ENCODE assay signal across 8 cellular contexts in genomic region chr12:65741662-65742480, GRCh38.
DNase-seq lines count a peak whose midpoint lies in the region; ATAC-seq and TF ChIP-seq lines count a peak whose summit lies in the region.

No MANE protein-coding gene starts in this region.

- CTCF ChIA-PET in OCI-LY7 (lab: Charles Lee; ENCODE audit: unreplicated experiment) = no interaction called here

- DNase-seq in GM10266 (ENCODE audit: extremely low spot score) (peak; percentile 84), germinal center (ENCODE audit: low spot score) (peak; percentile 15), OCI-LY7 (ENCODE audit: low spot score) (no peak), Kasumi-1 (lab: John Stamatoyannopoulos, UW) (no peak)

- H3K4me1 ChIP-seq in neuron (ENCODE audit: insufficient read depth, low read length) (peaks cover 18% of the 10 kb centered on the region), OCI-LY7 (ENCODE audit: insufficient read depth, low read length, poor library complexity, severe bottlenecking) (no peaks in the 10 kb centered on the region)

- no peaks in the 10 kb centered on the region for H3K36me3 Mint-ChIP-seq in activated T-helper 17 cell treated with anti-CD3 and anti-CD28 coated beads, Interleukin-2, amount 50 U/mL, for 72 hours (ENCODE audit: low read depth)

- H3K4me3 Mint-ChIP-seq in activated T-helper 17 cell treated with anti-CD3 and anti-CD28 coated beads, Interleukin-2, amount 50 U/mL, for 72 hours = peak overlapping the region; percentile 66

- intact Hi-C loops in OCI-LY7 (cut with micrococcal nuclease; ENCODE audit: unreplicated experiment) = no loop called here

- H3K36me3 ChIP-seq in neuron (ENCODE audit: insufficient read depth, low read length) = no peaks in the 10 kb centered on the region
- no peaks in the 10 kb centered on the region for H3K36me3 ChIP-seq in OCI-LY7 (ENCODE audit: insufficient read depth, low read length)

- no peaks in the 10 kb centered on the region for H4K20me1 ChIP-seq in OCI-LY7 (ENCODE audit: insufficient read depth, low read length)

- no peaks in the 10 kb centered on the region for H3K9me3 Mint-ChIP-seq in activated T-helper 17 cell treated with anti-CD3 and anti-CD28 coated beads, Interleukin-2, amount 50 U/mL, for 72 hours

- no peak overlapping the region for H3K4me2 ChIP-seq in OCI-LY7 (ENCODE audit: low read length)

- H3K9me2 ChIP-seq in OCI-LY7 (ENCODE audit: insufficient read depth, low read length) = no peaks in the 10 kb centered on the region

- POLR2A ChIA-PET in OCI-LY7 (lab: Charles Lee) = interaction anchor here (0.9 kb wide), 1 partner anchor 11 kb away, joined by 3 read pairs; no protein-coding TSS in a partner anchor

- no TSS peak for BruUV-seq in OCI-LY7 (replicated peaks; lab: Mats Ljungman, UMichigan)

- TF ChIP-seq CTCF in GM10266 (IDR thresholded peaks at IDR 0.05; ENCODE audit: control insufficient read depth, insufficient read depth, low read depth, missing control alignments) = no peak
- TF ChIP-seq CTCF in OCI-LY7 (conservative IDR thresholded peaks at IDR 0.05; ENCODE audit: low read length) = no peak

- peak overlapping the region; percentile 73 for H3K4me3 ChIP-seq in neuron (ENCODE audit: low read length)
- no peak overlapping the region for H3K4me3 ChIP-seq in OCI-LY7 (ENCODE audit: low read depth, low read length, poor library complexity, severe bottlenecking)

- H3K27me3 ChIP-seq in neuron (ENCODE audit: insufficient read depth, low read length) = no peaks in the 10 kb centered on the region

- H3K27me3 Mint-ChIP-seq in activated T-helper 17 cell treated with anti-CD3 and anti-CD28 coated beads, Interleukin-2, amount 50 U/mL, for 72 hours = peaks cover 29% of the 10 kb centered on the region

- no peak overlapping the region for H3K27ac Mint-ChIP-seq in activated T-helper 17 cell treated with anti-CD3 and anti-CD28 coated beads, Interleukin-2, amount 50 U/mL, for 72 hours

- no peaks in the 10 kb centered on the region for H3K79me2 ChIP-seq in OCI-LY7 (ENCODE audit: insufficient read depth, low read depth, low read length)

- no peaks in the 10 kb centered on the region for H3K4me1 Mint-ChIP-seq in activated T-helper 17 cell treated with anti-CD3 and anti-CD28 coated beads, Interleukin-2, amount 50 U/mL, for 72 hours

- H3K9me3 ChIP-seq in neuron (ENCODE audit: low read length) = no peaks in the 10 kb centered on the region
- H3K9me3 ChIP-seq in OCI-LY7 (ENCODE audit: low read length) = no peaks in the 10 kb centered on the region

- H3K27ac ChIP-seq in OCI-LY7 (ENCODE audit: low read depth, low read length, poor library complexity, severe bottlenecking) = no peak overlapping the region

- ATAC-seq in HG03521 (IDR thresholded peaks at IDR 0.05; ENCODE audit: unreplicated experiment) = peak; percentile 25
- no peak for ATAC-seq in activated T-helper 17 cell treated with anti-CD3 and anti-CD28 coated beads, Interleukin-2, amount 50 U/mL, for 72 hours (replicated peaks)
- no peak for ATAC-seq in GM18870 (IDR thresholded peaks at IDR 0.05; ENCODE audit: unreplicated experiment)

- H2AFZ ChIP-seq in neuron (ENCODE audit: low read depth, low read length) (peak overlapping the region; percentile 93), OCI-LY7 (ENCODE audit: low read length) (no peak overlapping the region)

Comparison
In these comparisons a context has a peak if more than half of its experiments do, and no peak if none do; other contexts are left out.
1. DNase-seq: peak in GM10266 (single experiment) and germinal center (single experiment); none in OCI-LY7 (single experiment) and Kasumi-1 (0 of 2).